In genomic region chr10:98338896-98339295, GRCh38 we compare ENCODE assay signal across 17 cellular contexts.
A peak's percentile ranks its signal among the peaks of the same experiment; 100 is the strongest.
DNase-seq lines count a peak whose midpoint lies in the region; ATAC-seq, FAIRE-seq and TF ChIP-seq lines count a peak whose summit lies in the region.
"Had no signal": no experiment of that assay in that cellular context is flagged by ENCODE, and none has a peak within 500 bp of the region (broad histone marks: within the 10 kb centered on the region; RNA-seq: fewer than 3 reads in every experiment).

No MANE protein-coding gene starts in this region.

- in situ Hi-C loops in G401 (cut with HindIII; ENCODE audit: low sequenced_read_pairs) (no loop called here), transverse colon (cut with MboI; ENCODE audit: low pct_ligation_motif_present in 1 of 4, low pct_unique_long_range_greater_than_20kb in 1 of 4, low sequenced_read_pairs in 3 of 4) (no loop called here)

- TF ChIP-seq EP300 in transverse colon (IDR thresholded peaks at IDR 0.05; ENCODE audit: low read depth), result no peak

- intact Hi-C loops in transverse colon (cut with DNase I; ENCODE audit: low total_unique reads) (no loop called here), prostate gland (cut with DNase I) (no loop called here), kidney (cut with DNase I) (no loop called here)

- H3K36me3 ChIP-seq in transverse colon (no peaks in the 10 kb centered on the region), prostate gland (no peaks in the 10 kb centered on the region), kidney (ENCODE audit: control insufficient read depth in 1 of 2, insufficient read depth in 2 of 2, low read length in 2 of 2) (no peaks in the 10 kb centered on the region)
- H3K36me3 ChIP-seq: BE2C had no signal

- H3K9me3 ChIP-seq in transverse colon, result no peaks in the 10 kb centered on the region
- H3K9me3 ChIP-seq in prostate gland, result no peaks in the 10 kb centered on the region
- no peaks in the 10 kb centered on the region for H3K9me3 ChIP-seq in kidney (ENCODE audit: control insufficient read depth in 1 of 2, low read length in 2 of 2)
- H3K9me3 ChIP-seq: BE2C had no signal

- FAIRE-seq in kidney (lab: Jason Lieb, UNC), result no peak

- H3K4me3 ChIP-seq in fibroblast of the aortic adventitia (ENCODE audit: low read depth, low read length) (no peak overlapping the region), transverse colon (no peak overlapping the region), prostate gland (no peak overlapping the region), kidney (ENCODE audit: low read length in 2 of 2) (no peak overlapping the region)

- TF ChIP-seq POLR2A in transverse colon (IDR thresholded peaks at IDR 0.05), result no peak
- no peak for TF ChIP-seq POLR2A in prostate gland (IDR thresholded peaks at IDR 0.05)

- H3K9ac ChIP-seq in kidney (ENCODE audit: low read length in 2 of 2), result no peak overlapping the region

- WGBS in transverse colon (ENCODE audit: low coverage in 1 of 2), 2 donors, result 71 to 93% methylated on average over 2 to 5 of the region's 5 CpGs
- 95% methylated on average over 5 of the region's 5 CpGs for WGBS in prostate gland

- H3K27ac ChIP-seq in transverse colon (no peak overlapping the region), prostate gland (no peak overlapping the region), kidney (ENCODE audit: low read depth in 2 of 2, low read length in 2 of 2) (no peak overlapping the region)

- no peak for ATAC-seq in HG03196 (IDR thresholded peaks at IDR 0.05; ENCODE audit: unreplicated experiment)

- no peaks in the 10 kb centered on the region for H3K4me1 ChIP-seq in transverse colon
- H3K4me1 ChIP-seq in prostate gland (replicated peaks), result no peaks in the 10 kb centered on the region
- H3K4me1 ChIP-seq in kidney (ENCODE audit: control insufficient read depth in 1 of 2, insufficient read depth in 1 of 2, low read depth in 1 of 2, low read length in 2 of 2), result no peaks in the 10 kb centered on the region
- H3K4me1 ChIP-seq: BE2C had no signal

- DNase-seq in G401 (ENCODE audit: low spot score), result peak; percentile 8
- DNase-seq in brain pericyte (ENCODE audit: low read depth, low spot score), result peak; percentile 13
- DNase-seq in fibroblast of the aortic adventitia (ENCODE audit: low read depth), result peak; percentile 71
- DNase-seq in smooth muscle cell of the brain vasculature (ENCODE audit: low read depth, low spot score), result peak; percentile 26
- no peak for DNase-seq in transverse colon
- DNase-seq in prostate gland (ENCODE audit: low spot score), result no peak
- no peak for DNase-seq in kidney
- DNase-seq: ACHN; BE2C; CD8-positive, alpha-beta memory T cell; HCEC 1CT; MV-4-11; NCI-H1417 treated with DMSO at 0.1 percent for 48 hours; NCI-H2029 treated with DMSO at 0.1 percent for 48 hours; NCI-H510A treated with DMSO at 0.1 percent for 48 hours; SHP77 treated with DMSO at 0.1 percent for 48 hours had no signal

- H3K27me3 ChIP-seq in transverse colon (no peaks in the 10 kb centered on the region), prostate gland (replicated peaks; ENCODE audit: insufficient read depth) (peaks cover 3% of the 10 kb centered on the region)
- H3K27me3 ChIP-seq: BE2C had no signal

- no peak for TF ChIP-seq CTCF in fibroblast of the aortic adventitia (IDR thresholded peaks at IDR 0.05; ENCODE audit: insufficient read depth, low read length)
- TF ChIP-seq CTCF in transverse colon (IDR thresholded peaks at IDR 0.05), result no peak
- TF ChIP-seq CTCF in prostate gland (IDR thresholded peaks at IDR 0.05), result no peak
- no peak for TF ChIP-seq CTCF in kidney (IDR thresholded peaks at IDR 0.05; ENCODE audit: borderline replicate concordance, extremely low read depth, insufficient read depth)

Comparison
In these comparisons a context has a peak if more than half of its experiments do, and no peak if none do; other contexts are left out.
1. DNase-seq: peak in G401 (single experiment), brain pericyte (single experiment), fibroblast of the aortic adventitia (single experiment) and smooth muscle cell of the brain vasculature (single experiment); none in transverse colon (single experiment), prostate gland (single experiment) and kidney (single experiment).